1 cellular context compared by ENCODE assay signal in genomic region chr14:92846162-92846897, GRCh38.
A peak's percentile ranks its signal among the peaks of the same experiment; 100 is the strongest.
TF ChIP-seq lines count a peak whose summit lies in the region.

No MANE protein-coding gene starts in this region.

TF ChIP-seq in K562, 482 proteins besides CTCF, POLR2A, EP300 and RAD21 (continued from another document):
- peak; percentile 35; the same call in 1 of the 2 replicates for TF ChIP-seq JUN (IDR thresholded peaks at IDR 0.05; ENCODE audit: borderline replicate concordance, low read depth, low read length)
- TF ChIP-seq JUN (CRISPR knock-in tag; IDR thresholded peaks at IDR 0.05; ENCODE audit: borderline replicate concordance): no peak
- TF ChIP-seq TCF3 (CRISPR knock-in tag; IDR thresholded peaks at IDR 0.05): peak; percentile 67
- no peak for TF ChIP-seq CUX1 (CRISPR knock-in tag; IDR thresholded peaks at IDR 0.05)
- peak; percentile 77 for TF ChIP-seq ARID1B (IDR thresholded peaks at IDR 0.05)
- TF ChIP-seq CBFA2T3 (IDR thresholded peaks at IDR 0.05): peak; percentile 66
- TF ChIP-seq ZNF140 (CRISPR knock-in tag; IDR thresholded peaks at IDR 0.05): no peak
- peak; percentile 64; the same call in 1 of the 2 replicates for TF ChIP-seq SMARCA4 (IDR thresholded peaks at IDR 0.05)
- TF ChIP-seq ZNF23 (CRISPR knock-in tag; IDR thresholded peaks at IDR 0.05): no peak
- peak; percentile 48; the same call in 1 of the 2 replicates for TF ChIP-seq CBFA2T2 (conservative IDR thresholded peaks at IDR 0.05)
- peak; percentile 97 for TF ChIP-seq ZBTB9 (CRISPR knock-in tag; IDR thresholded peaks at IDR 0.05)
- TF ChIP-seq TRIM24 (IDR thresholded peaks at IDR 0.05): peak; percentile 39 to 47; a peak in 3 of 4 replicates
- no peak for TF ChIP-seq NR2C2 (CRISPR knock-in tag; IDR thresholded peaks at IDR 0.05)
- peak; percentile 53; the same call in 1 of the 2 replicates for TF ChIP-seq NR2C2 (tag; IDR thresholded peaks at IDR 0.05)
- peak; percentile 57 for TF ChIP-seq L3MBTL2 (IDR thresholded peaks at IDR 0.05)
- TF ChIP-seq FOXA1 (IDR thresholded peaks at IDR 0.05; ENCODE audit: borderline replicate concordance): no peak
- TF ChIP-seq TAF15 (IDR thresholded peaks at IDR 0.05; ENCODE audit: low read depth, low read length): no peak
- TF ChIP-seq HINFP (tag; conservative IDR thresholded peaks at IDR 0.05; ENCODE audit: low read depth): no peak
- peak; percentile 22; the same call in 1 of the 2 replicates for TF ChIP-seq SOX6 (IDR thresholded peaks at IDR 0.05)
- peak; percentile 55; the same call in 1 of the 2 replicates for TF ChIP-seq ATF3 (IDR thresholded peaks at IDR 0.05)
- no peak for TF ChIP-seq ATF3 (CRISPR knock-in tag; conservative IDR thresholded peaks at IDR 0.05)
- TF ChIP-seq FOSL1 (tag; conservative IDR thresholded peaks at IDR 0.05): peak; percentile 83
- peak; percentile 21; the same call in 1 of the 2 replicates for TF ChIP-seq TAL1 (IDR thresholded peaks at IDR 0.05)
- peak; percentile 61 for TF ChIP-seq USF2 (CRISPR knock-in tag; IDR thresholded peaks at IDR 0.05)
- peak; percentile 65; the same call in 1 of the 2 replicates for TF ChIP-seq ETV5 (CRISPR knock-in tag; IDR thresholded peaks at IDR 0.05; ENCODE audit: low read depth)
- peak; percentile 51 for TF ChIP-seq HMBOX1 (IDR thresholded peaks at IDR 0.05)
- TF ChIP-seq GABPA (tag; conservative IDR thresholded peaks at IDR 0.05; ENCODE audit: low read depth): peak; percentile 57; the same call in 1 of the 2 replicates
- 0 out of 2 replicates have a peak, but pooled peaks have one; percentile 29 for TF ChIP-seq EHMT2 (IDR thresholded peaks at IDR 0.05)
- TF ChIP-seq PHF21A (IDR thresholded peaks at IDR 0.05; ENCODE audit: borderline replicate concordance, low read depth): 0 out of 2 replicates have a peak, but pooled peaks have one; percentile 25
- TF ChIP-seq JUND (IDR thresholded peaks at IDR 0.05; ENCODE audit: borderline replicate concordance, low read depth, low read length): peak; percentile 82
- TF ChIP-seq JUND (tag; IDR thresholded peaks at IDR 0.05; ENCODE audit: borderline replicate concordance, low read depth, low read length): peak; percentile 66; the same call in 1 of the 3 replicates
- TF ChIP-seq NR2C1 (IDR thresholded peaks at IDR 0.05): no peak
- TF ChIP-seq NR2C1 (tag; IDR thresholded peaks at IDR 0.05): no peak
- TF ChIP-seq RAD51 (IDR thresholded peaks at IDR 0.05; ENCODE audit: borderline replicate concordance, low read depth): peak; percentile 65
- peak; percentile 80 for TF ChIP-seq USF1 (CRISPR knock-in tag; IDR thresholded peaks at IDR 0.05)
- TF ChIP-seq KDM1A (IDR thresholded peaks at IDR 0.05): peak; percentile 21 to 33; a peak in 3 of 4 replicates
- TF ChIP-seq PKNOX1 (IDR thresholded peaks at IDR 0.05): peak; percentile 25; the same call in 1 of the 2 replicates
- peak; percentile 33; the same call in 1 of the 2 replicates for TF ChIP-seq SPI1 (IDR thresholded peaks at IDR 0.05; ENCODE audit: borderline replicate concordance, low read depth, low read length)
- TF ChIP-seq ETV1 (tag; conservative IDR thresholded peaks at IDR 0.05; ENCODE audit: low read depth): peak; percentile 80
- TF ChIP-seq LCOR (CRISPR knock-in tag; IDR thresholded peaks at IDR 0.05): no peak
- TF ChIP-seq RCOR1 (IDR thresholded peaks at IDR 0.05; ENCODE audit: borderline replicate concordance in 1 of 2, low read depth in 2 of 2, low read length in 2 of 2): peak in 1 of 2 experiments; percentile 54; a peak in 1 of 4 replicates
TF ChIP-seq in K562: peak in this region for 32.
